30 cellular contexts compared by ENCODE assay signal in the genomic region with DNA sequence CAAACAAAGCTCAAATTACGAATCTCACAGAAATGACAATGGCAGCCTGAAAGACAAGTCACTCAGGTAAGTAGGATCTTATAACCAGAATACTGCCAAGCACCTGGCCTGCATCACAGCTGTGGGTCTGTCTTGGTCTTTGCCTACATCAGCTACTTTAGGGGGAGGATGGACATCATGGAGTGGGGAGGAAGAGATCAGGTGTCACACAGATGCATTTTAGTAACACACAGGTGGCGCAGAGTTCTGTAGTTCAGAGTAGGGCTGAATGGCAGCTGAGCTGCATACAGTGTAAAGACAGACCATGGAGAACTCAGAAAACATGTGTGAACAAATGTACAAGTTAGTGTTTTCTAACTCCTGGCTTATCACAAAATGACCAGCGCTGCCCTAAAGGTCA.
DNase-seq lines count a peak whose midpoint lies in the region; ATAC-seq and TF ChIP-seq lines count a peak whose summit lies in the region.
"Had no signal": no experiment of that assay in that cellular context is flagged by ENCODE, and none has a peak within 500 bp of the region (broad histone marks: within the 10 kb centered on the region; RNA-seq: fewer than 3 reads in every experiment).

No MANE protein-coding gene starts in this region.

- no peak for TF ChIP-seq CTCF in dorsolateral prefrontal cortex (IDR thresholded peaks at IDR 0.05 in 54 of 56, conservative IDR thresholded peaks at IDR 0.05 in 2 of 56; ENCODE audit: low read depth in 1 of 56, partially characterized antibody in 56 of 56)

- no peak overlapping the region for H3K4me3 ChIP-seq in iPS-15b (ENCODE audit: low read depth, low read length)
- H3K4me3 ChIP-seq in dorsolateral prefrontal cortex = no peak overlapping the region
- H3K4me3 ChIP-seq: A549, MG63, ovary, upper lobe of right lung had no signal

- H3K36me3 ChIP-seq in iPS-15b (ENCODE audit: control insufficient read depth, insufficient read depth, low read length) = no peaks in the 10 kb centered on the region
- H3K36me3 ChIP-seq: MG63, ovary, upper lobe of right lung had no signal

- H3K9me3 ChIP-seq in iPS-15b (ENCODE audit: control insufficient read depth, insufficient read depth, low read length) = no peaks in the 10 kb centered on the region
- H3K9me3 ChIP-seq: A549, MG63, ovary, SK-N-SH, upper lobe of right lung had no signal

- H3K27ac ChIP-seq in dorsolateral prefrontal cortex = no peak overlapping the region
- H3K27ac ChIP-seq: A549, HL-60, ovary, upper lobe of right lung had no signal

- H3K27me3 ChIP-seq in iPS-15b (ENCODE audit: control insufficient read depth, insufficient read depth, low read length) (no peaks in the 10 kb centered on the region), dorsolateral prefrontal cortex (peaks cover 0 to under 1% (median 0%) of the 10 kb centered on the region in 45 donors)
- H3K27me3 ChIP-seq: MG63, ovary, upper lobe of right lung had no signal

- H3K4me1 ChIP-seq in iPS-15b (ENCODE audit: control insufficient read depth, insufficient read depth, low read length) = peaks cover 4% of the 10 kb centered on the region
- H3K4me1 ChIP-seq: A549, upper lobe of right lung had no signal

- intact Hi-C loops in dorsolateral prefrontal cortex (cut with DNase I) = no loop called here

- H3K9ac ChIP-seq in iPS-15b (ENCODE audit: low read depth, low read length) = peak overlapping the region; percentile 16
- H3K9ac ChIP-seq: SK-N-SH had no signal

- DNase-seq in DMS153 treated with DMSO at 0.1 percent for 48 hours (lab: John Stamatoyannopoulos, UW; ENCODE audit: unreplicated experiment) = peak; percentile 48
- DNase-seq in NCI-H2029 treated with DMSO at 0.1 percent for 48 hours (lab: John Stamatoyannopoulos, UW) = peak; percentile 76
- peak; percentile 49 for DNase-seq in NCI-H345 treated with DMSO at 0.1 percent for 48 hours (lab: John Stamatoyannopoulos, UW; ENCODE audit: unreplicated experiment)
- no peak for DNase-seq in effector CD4-positive, alpha-beta T cell
- DNase-seq in dorsolateral prefrontal cortex = no peak
- DNase-seq: activated CD4-positive, alpha-beta T cell treated with anti-CD3 and anti-CD28 coated beads, Interleukin-2, amount 50 U/mL, for 1 hour; activated CD4-positive, CD25-positive, alpha-beta regulatory T cell; activated effector memory CD4-positive, alpha-beta T cell treated with Interleukin-2 at 50 U/mL for 16 hours; activated T-cell treated with anti-CD3 and anti-CD28 coated beads, Interleukin-2, amount 50 U/mL, for 1 hour; effector CD8-positive, alpha-beta T cell; EL; H7; hypothalamus; KG1; mesenchymal stem cell; MG63; NCI-H1417 treated with DMSO at 0.1 percent for 48 hours; NCI-H446 treated with DMSO at 0.1 percent for 48 hours; NK-92 treated with Interleukin-12 subunit alpha and Interleukin-12 subunit beta, amount 100 ng/mL, for 24 hours; ovary; PC-3; SK-N-SH; stimulated activated naive CD4-positive, alpha-beta T cell; upper lobe of right lung had no signal

- ATAC-seq in HG02852 (IDR thresholded peaks at IDR 0.05; ENCODE audit: unreplicated experiment) (no peak), GM21619 (IDR thresholded peaks at IDR 0.05; ENCODE audit: unreplicated experiment) (no peak)
- ATAC-seq: A549, left lobe of liver, PC-3, upper lobe of right lung had no signal

Comparison
In these comparisons a context has a peak if more than half of its experiments do, and no peak if none do; other contexts are left out.
1. DNase-seq: peak in DMS153 treated with DMSO at 0.1 percent for 48 hours (single experiment), NCI-H2029 treated with DMSO at 0.1 percent for 48 hours (single experiment) and NCI-H345 treated with DMSO at 0.1 percent for 48 hours (single experiment); none in effector CD4-positive, alpha-beta T cell (single experiment) and dorsolateral prefrontal cortex (0 of 10).